1 cellular context compared by ENCODE assay signal in the genomic region with DNA sequence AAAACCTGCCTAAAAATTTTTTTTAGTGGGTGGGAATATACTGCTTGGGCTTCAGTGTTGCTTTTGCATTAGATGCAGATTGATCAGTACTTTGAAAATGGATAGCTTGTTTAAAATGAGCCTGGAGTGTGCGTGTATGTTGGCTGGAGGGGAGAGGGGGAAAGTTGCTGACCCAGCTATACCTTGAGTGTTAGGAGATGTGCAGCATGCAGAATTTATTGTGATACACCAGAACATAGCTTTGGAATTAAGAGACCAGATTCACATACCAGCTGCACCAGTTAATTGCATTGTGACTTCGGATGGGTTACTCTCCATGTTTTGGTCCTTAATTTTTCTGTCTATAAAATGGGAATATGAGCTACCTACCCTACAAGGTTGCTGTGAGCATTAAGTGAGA.
TF ChIP-seq lines count a peak whose summit lies in the region.

No MANE protein-coding gene starts in this region.

TF ChIP-seq in H1, 55 proteins besides CTCF, POLR2A, EP300 and RAD21:
- no peak for TF ChIP-seq HDAC6 (IDR thresholded peaks at IDR 0.05; ENCODE audit: low read depth, low read length)
- TF ChIP-seq SP2 (IDR thresholded peaks at IDR 0.05; ENCODE audit: low read length) = no peak
- TF ChIP-seq GTF2F1 (IDR thresholded peaks at IDR 0.05; ENCODE audit: borderline replicate concordance, low read depth, low read length) = no peak
- TF ChIP-seq, protein P1, sequence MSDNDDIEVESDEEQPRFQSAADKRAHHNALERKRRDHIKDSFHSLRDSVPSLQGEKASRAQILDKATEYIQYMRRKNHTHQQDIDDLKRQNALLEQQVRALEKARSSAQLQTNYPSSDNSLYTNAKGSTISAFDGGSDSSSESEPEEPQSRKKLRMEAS (IDR thresholded peaks at IDR 0.05) = no peak
- no peak for TF ChIP-seq SRF (IDR thresholded peaks at IDR 0.05; ENCODE audit: low read depth, low read length)
- no peak for TF ChIP-seq CHD2 (IDR thresholded peaks at IDR 0.05; ENCODE audit: low read length)
- TF ChIP-seq SIX5 (IDR thresholded peaks at IDR 0.05; ENCODE audit: low read depth, low read length) = no peak
- TF ChIP-seq, protein P2, sequence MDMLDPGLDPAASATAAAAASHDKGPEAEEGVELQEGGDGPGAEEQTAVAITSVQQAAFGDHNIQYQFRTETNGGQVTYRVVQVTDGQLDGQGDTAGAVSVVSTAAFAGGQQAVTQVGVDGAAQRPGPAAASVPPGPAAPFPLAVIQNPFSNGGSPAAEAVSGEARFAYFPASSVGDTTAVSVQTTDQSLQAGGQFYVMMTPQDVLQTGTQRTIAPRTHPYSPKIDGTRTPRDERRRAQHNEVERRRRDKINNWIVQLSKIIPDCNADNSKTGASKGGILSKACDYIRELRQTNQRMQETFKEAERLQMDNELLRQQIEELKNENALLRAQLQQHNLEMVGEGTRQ (IDR thresholded peaks at IDR 0.05; ENCODE audit: low read length) = no peak
- TF ChIP-seq E2F6 (IDR thresholded peaks at IDR 0.05) = no peak
- TF ChIP-seq RXRA (IDR thresholded peaks at IDR 0.05; ENCODE audit: insufficient read depth, low read depth, low read length) = no peak
- TF ChIP-seq HDAC2 (IDR thresholded peaks at IDR 0.05; ENCODE audit: borderline replicate concordance in 1 of 2, low read depth in 2 of 2, low read length in 2 of 2) = no peak
- no peak for TF ChIP-seq BCL11A (IDR thresholded peaks at IDR 0.05; ENCODE audit: low read depth in 2 of 2, low read length in 2 of 2)
- no peak for TF ChIP-seq CHD1 (IDR thresholded peaks at IDR 0.05; ENCODE audit: low read depth, low read length)
- TF ChIP-seq GABPA (IDR thresholded peaks at IDR 0.05; ENCODE audit: borderline replicate concordance, insufficient read depth, low read length) = no peak
- TF ChIP-seq RNF2 (IDR thresholded peaks at IDR 0.05; ENCODE audit: borderline replicate concordance, low read depth, low read length, missing control alignments, poor library complexity, severe bottlenecking) = no peak
- TF ChIP-seq KDM5A (IDR thresholded peaks at IDR 0.05; ENCODE audit: low read length) = no peak
- TF ChIP-seq, protein P3, sequence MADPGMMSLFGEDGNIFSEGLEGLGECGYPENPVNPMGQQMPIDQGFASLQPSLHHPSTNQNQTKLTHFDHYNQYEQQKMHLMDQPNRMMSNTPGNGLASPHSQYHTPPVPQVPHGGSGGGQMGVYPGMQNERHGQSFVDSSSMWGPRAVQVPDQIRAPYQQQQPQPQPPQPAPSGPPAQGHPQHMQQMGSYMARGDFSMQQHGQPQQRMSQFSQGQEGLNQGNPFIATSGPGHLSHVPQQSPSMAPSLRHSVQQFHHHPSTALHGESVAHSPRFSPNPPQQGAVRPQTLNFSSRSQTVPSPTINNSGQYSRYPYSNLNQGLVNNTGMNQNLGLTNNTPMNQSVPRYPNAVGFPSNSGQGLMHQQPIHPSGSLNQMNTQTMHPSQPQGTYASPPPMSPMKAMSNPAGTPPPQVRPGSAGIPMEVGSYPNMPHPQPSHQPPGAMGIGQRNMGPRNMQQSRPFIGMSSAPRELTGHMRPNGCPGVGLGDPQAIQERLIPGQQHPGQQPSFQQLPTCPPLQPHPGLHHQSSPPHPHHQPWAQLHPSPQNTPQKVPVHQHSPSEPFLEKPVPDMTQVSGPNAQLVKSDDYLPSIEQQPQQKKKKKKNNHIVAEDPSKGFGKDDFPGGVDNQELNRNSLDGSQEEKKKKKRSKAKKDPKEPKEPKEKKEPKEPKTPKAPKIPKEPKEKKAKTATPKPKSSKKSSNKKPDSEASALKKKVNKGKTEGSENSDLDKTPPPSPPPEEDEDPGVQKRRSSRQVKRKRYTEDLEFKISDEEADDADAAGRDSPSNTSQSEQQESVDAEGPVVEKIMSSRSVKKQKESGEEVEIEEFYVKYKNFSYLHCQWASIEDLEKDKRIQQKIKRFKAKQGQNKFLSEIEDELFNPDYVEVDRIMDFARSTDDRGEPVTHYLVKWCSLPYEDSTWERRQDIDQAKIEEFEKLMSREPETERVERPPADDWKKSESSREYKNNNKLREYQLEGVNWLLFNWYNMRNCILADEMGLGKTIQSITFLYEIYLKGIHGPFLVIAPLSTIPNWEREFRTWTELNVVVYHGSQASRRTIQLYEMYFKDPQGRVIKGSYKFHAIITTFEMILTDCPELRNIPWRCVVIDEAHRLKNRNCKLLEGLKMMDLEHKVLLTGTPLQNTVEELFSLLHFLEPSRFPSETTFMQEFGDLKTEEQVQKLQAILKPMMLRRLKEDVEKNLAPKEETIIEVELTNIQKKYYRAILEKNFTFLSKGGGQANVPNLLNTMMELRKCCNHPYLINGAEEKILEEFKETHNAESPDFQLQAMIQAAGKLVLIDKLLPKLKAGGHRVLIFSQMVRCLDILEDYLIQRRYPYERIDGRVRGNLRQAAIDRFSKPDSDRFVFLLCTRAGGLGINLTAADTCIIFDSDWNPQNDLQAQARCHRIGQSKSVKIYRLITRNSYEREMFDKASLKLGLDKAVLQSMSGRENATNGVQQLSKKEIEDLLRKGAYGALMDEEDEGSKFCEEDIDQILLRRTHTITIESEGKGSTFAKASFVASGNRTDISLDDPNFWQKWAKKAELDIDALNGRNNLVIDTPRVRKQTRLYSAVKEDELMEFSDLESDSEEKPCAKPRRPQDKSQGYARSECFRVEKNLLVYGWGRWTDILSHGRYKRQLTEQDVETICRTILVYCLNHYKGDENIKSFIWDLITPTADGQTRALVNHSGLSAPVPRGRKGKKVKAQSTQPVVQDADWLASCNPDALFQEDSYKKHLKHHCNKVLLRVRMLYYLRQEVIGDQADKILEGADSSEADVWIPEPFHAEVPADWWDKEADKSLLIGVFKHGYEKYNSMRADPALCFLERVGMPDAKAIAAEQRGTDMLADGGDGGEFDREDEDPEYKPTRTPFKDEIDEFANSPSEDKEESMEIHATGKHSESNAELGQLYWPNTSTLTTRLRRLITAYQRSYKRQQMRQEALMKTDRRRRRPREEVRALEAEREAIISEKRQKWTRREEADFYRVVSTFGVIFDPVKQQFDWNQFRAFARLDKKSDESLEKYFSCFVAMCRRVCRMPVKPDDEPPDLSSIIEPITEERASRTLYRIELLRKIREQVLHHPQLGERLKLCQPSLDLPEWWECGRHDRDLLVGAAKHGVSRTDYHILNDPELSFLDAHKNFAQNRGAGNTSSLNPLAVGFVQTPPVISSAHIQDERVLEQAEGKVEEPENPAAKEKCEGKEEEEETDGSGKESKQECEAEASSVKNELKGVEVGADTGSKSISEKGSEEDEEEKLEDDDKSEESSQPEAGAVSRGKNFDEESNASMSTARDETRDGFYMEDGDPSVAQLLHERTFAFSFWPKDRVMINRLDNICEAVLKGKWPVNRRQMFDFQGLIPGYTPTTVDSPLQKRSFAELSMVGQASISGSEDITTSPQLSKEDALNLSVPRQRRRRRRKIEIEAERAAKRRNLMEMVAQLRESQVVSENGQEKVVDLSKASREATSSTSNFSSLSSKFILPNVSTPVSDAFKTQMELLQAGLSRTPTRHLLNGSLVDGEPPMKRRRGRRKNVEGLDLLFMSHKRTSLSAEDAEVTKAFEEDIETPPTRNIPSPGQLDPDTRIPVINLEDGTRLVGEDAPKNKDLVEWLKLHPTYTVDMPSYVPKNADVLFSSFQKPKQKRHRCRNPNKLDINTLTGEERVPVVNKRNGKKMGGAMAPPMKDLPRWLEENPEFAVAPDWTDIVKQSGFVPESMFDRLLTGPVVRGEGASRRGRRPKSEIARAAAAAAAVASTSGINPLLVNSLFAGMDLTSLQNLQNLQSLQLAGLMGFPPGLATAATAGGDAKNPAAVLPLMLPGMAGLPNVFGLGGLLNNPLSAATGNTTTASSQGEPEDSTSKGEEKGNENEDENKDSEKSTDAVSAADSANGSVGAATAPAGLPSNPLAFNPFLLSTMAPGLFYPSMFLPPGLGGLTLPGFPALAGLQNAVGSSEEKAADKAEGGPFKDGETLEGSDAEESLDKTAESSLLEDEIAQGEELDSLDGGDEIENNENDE (IDR thresholded peaks at IDR 0.05; ENCODE audit: insufficient replicate concordance, low read length) = no peak
